ENCODE assay signal across 10 cellular contexts in the genomic region with DNA sequence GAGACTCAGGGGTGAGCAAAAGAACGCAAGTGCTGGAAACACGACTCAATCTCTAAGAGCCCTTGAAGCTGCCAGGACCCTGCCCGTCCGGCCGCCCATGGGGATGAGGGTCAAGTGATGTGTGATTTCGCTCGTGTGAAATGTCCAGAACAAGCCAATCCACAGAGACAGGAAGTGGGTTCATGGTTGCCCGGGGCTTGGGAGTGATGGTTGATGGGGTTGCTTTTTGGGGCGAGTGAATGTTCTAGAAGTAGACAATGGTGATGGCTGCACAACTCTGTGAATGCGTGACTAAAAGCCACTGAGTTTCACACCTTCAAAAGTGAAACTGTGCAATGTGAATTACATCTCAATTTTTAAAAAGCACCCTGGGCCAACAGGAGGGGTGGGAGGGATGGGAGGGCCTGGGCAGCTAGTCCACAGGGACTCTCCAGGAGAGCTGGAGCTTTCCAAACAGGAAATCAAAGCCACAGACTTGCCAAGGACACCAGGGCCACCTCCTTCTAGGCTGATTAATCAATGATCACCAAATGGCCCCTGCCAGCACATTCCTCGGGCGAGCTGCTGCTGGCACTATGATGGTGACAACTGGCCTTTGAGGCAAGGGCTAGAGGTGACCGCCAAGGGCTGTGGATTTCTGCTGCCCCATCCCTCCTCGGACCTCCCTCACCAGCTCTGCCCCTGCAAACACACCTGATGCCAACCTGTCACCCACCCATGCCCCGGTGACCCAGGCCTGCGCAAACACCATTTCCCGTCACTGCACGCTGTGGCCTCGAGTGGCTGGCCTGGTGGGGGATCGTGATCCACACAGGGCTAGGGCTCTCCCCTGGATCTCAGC. TPM values are rescaled to one million over a fixed set of nuclear protein-coding genes. Genes with fewer than 3 reads are reported as not detected.
DNase-seq lines count a peak whose midpoint lies in the region; ATAC-seq and TF ChIP-seq lines count a peak whose summit lies in the region.
"Had no signal": no experiment of that assay in that cellular context is flagged by ENCODE, and none has a peak within 500 bp of the region (broad histone marks: within the 10 kb centered on the region; RNA-seq: fewer than 3 reads in every experiment).

No MANE protein-coding gene starts in this region.

- intact Hi-C loops in body of pancreas (cut with DNase I), result no loop called here
- intact Hi-C loops in mucosa of descending colon (cut with DNase I, micrococcal nuclease), result no loop called here

- peak; percentile 84 for ATAC-seq in body of pancreas
- ATAC-seq in thoracic aorta (ENCODE audit: insufficient number of reproducible peaks, low FRiP score, low read depth), result no peak
- ATAC-seq in mucosa of descending colon, result no peak

- H3K9ac ChIP-seq in liver (ENCODE audit: low read depth in 1 of 2, low read length in 2 of 2), result peak overlapping the region; percentile 21 to 22

- H3K27ac Mint-ChIP-seq in activated T-cell treated with anti-CD3 and anti-CD28 coated beads, Interleukin-2, amount 50 U/mL, for 24 hours, result peak overlapping the region; percentile 81
- H3K27ac Mint-ChIP-seq: activated CD4-positive, alpha-beta T cell treated with anti-CD3 and anti-CD28 coated beads, Interleukin-2, amount 10 ng/mL, durations not matched to agents 7 days and 5 days had no signal

- DNase-seq in activated T-cell treated with anti-CD3 and anti-CD28 coated beads, Interleukin-2, amount 50 U/mL, for 24 hours, result no peak
- no peak for DNase-seq in activated T-cell treated with anti-CD3 and anti-CD28 coated beads, Interleukin-2, amount 50 U/mL, for 48 hours
- DNase-seq in body of pancreas, result peak; percentile 72 to 86 (median 82)
- DNase-seq in thoracic aorta (ENCODE audit: low spot score), result no peak
- no peak for DNase-seq in SK-N-DZ (ENCODE audit: low spot score)
- DNase-seq in mucosa of descending colon, result no peak
- DNase-seq in stimulated activated CD4-positive, alpha-beta T cell treated with anti-CD3 and anti-CD28 coated beads, Interleukin-2, amount 100 ng/mL, for 48 hours, result no peak
- DNase-seq: activated CD4-positive, alpha-beta T cell treated with anti-CD3 and anti-CD28 coated beads, Interleukin-2, amount 10 ng/mL, durations not matched to agents 7 days and 5 days; Karpas-422 had no signal

- peak overlapping the region; percentile 78 to 85 (median 81) for H3K27ac ChIP-seq in body of pancreas
- H3K27ac ChIP-seq in liver (ENCODE audit: low read depth in 1 of 2, low read length in 2 of 2), result peak overlapping the region; percentile 95 to 96
- H3K27ac ChIP-seq in thoracic aorta, result peak overlapping the region; percentile 67 to 77

- H3K27me3 ChIP-seq in body of pancreas (no peaks in the 10 kb centered on the region), liver (ENCODE audit: control insufficient read depth in 4 of 4, insufficient read depth in 4 of 4, low read length in 3 of 4) (no peaks in the 10 kb centered on the region), thoracic aorta (replicated peaks; ENCODE audit: insufficient read depth) (no peaks in the 10 kb centered on the region)

- TF ChIP-seq CTCF in body of pancreas (IDR thresholded peaks at IDR 0.05), result no peak
- no peak for TF ChIP-seq CTCF in liver (IDR thresholded peaks at IDR 0.05; ENCODE audit: low read depth, low read length, missing input control)
- no peak for TF ChIP-seq CTCF in thoracic aorta (IDR thresholded peaks at IDR 0.05)
- no peak for TF ChIP-seq CTCF in mucosa of descending colon (IDR thresholded peaks at IDR 0.05)

- H3K9me3 Mint-ChIP-seq in activated T-cell treated with anti-CD3 and anti-CD28 coated beads, Interleukin-2, amount 50 U/mL, for 24 hours, result no peaks in the 10 kb centered on the region
- H3K9me3 Mint-ChIP-seq: activated CD4-positive, alpha-beta T cell treated with anti-CD3 and anti-CD28 coated beads, Interleukin-2, amount 10 ng/mL, durations not matched to agents 7 days and 5 days had no signal

- TF ChIP-seq RAD21 in liver (IDR thresholded peaks at IDR 0.05), result peak in 1 of 2 donors; percentile 35

- H3K36me3 ChIP-seq in body of pancreas (replicated peaks in 1 of 2; ENCODE audit: insufficient read depth in 1 of 2, low read depth in 2 of 2) (peaks cover 12 to 13% of the 10 kb centered on the region in 2 donors), liver (ENCODE audit: control insufficient read depth in 4 of 4, insufficient read depth in 3 of 4, low read depth in 1 of 4, low read length in 3 of 4) (peaks cover 10 to 14% (median 13%) of the 10 kb centered on the region in 4 donors), thoracic aorta (peaks cover 22% of the 10 kb centered on the region), mucosa of descending colon (ENCODE audit: low read depth) (peaks cover 6% of the 10 kb centered on the region)

- TF ChIP-seq POLR2A in body of pancreas (IDR thresholded peaks at IDR 0.05), result peak in 2 of 3 donors; percentile 15 to 16

- WGBS in body of pancreas, 2 donors, result 56 to 73% methylated on average over 15 to 20 of the region's 20 CpGs
- 40% methylated on average over 20 of the region's 20 CpGs for WGBS in liver

- H3K4me3 Mint-ChIP-seq in activated T-cell treated with anti-CD3 and anti-CD28 coated beads, Interleukin-2, amount 50 U/mL, for 24 hours, result no peak overlapping the region
- H3K4me3 Mint-ChIP-seq: activated CD4-positive, alpha-beta T cell treated with anti-CD3 and anti-CD28 coated beads, Interleukin-2, amount 10 ng/mL, durations not matched to agents 7 days and 5 days had no signal

- H3K36me3 Mint-ChIP-seq in activated T-cell treated with anti-CD3 and anti-CD28 coated beads, Interleukin-2, amount 50 U/mL, for 24 hours (ENCODE audit: low read depth), result peaks cover 84% of the 10 kb centered on the region

- no peaks in the 10 kb centered on the region for H3K9me3 ChIP-seq in body of pancreas
- no peaks in the 10 kb centered on the region for H3K9me3 ChIP-seq in liver (ENCODE audit: control insufficient read depth in 4 of 4, low read length in 3 of 4)
- no peaks in the 10 kb centered on the region for H3K9me3 ChIP-seq in thoracic aorta
- H3K9me3 ChIP-seq in mucosa of descending colon, result no peaks in the 10 kb centered on the region

- H3K4me1 ChIP-seq in body of pancreas (peaks cover 67% of the 10 kb centered on the region), liver (ENCODE audit: control insufficient read depth in 4 of 4, insufficient read depth in 4 of 4, low read length in 3 of 4) (peaks cover 37 to 93% (median 77%) of the 10 kb centered on the region in 4 donors), thoracic aorta (ENCODE audit: control insufficient read depth in 1 of 2, low read depth in 2 of 2) (peaks cover 29 to 59% of the 10 kb centered on the region in 2 donors), mucosa of descending colon (ENCODE audit: low read depth) (peaks cover 27% of the 10 kb centered on the region)

- no peaks in the 10 kb centered on the region for H3K27me3 Mint-ChIP-seq in activated T-cell treated with anti-CD3 and anti-CD28 coated beads, Interleukin-2, amount 50 U/mL, for 24 hours
- H3K27me3 Mint-ChIP-seq: activated CD4-positive, alpha-beta T cell treated with anti-CD3 and anti-CD28 coated beads, Interleukin-2, amount 10 ng/mL, durations not matched to agents 7 days and 5 days had no signal

- H3K4me1 Mint-ChIP-seq in activated T-cell treated with anti-CD3 and anti-CD28 coated beads, Interleukin-2, amount 50 U/mL, for 24 hours (ENCODE audit: low read depth), result peaks cover 14% of the 10 kb centered on the region

- no peak overlapping the region for H3K4me3 ChIP-seq in body of pancreas
- no peak overlapping the region for H3K4me3 ChIP-seq in liver (ENCODE audit: low read depth in 1 of 3, low read length in 3 of 3)
- H3K4me3 ChIP-seq in thoracic aorta, result peak overlapping the region; percentile 18
- H3K4me3 ChIP-seq in mucosa of descending colon, result no peak overlapping the region

TF ChIP-seq in liver, 16 proteins besides CTCF, POLR2A, EP300 and RAD21 (continues in another document):
- TF ChIP-seq TAF1 (conservative IDR thresholded peaks at IDR 0.05) (no peak), FOXA1 (IDR thresholded peaks at IDR 0.05) (no peak), RXRA (IDR thresholded peaks at IDR 0.05) (peak; percentile 83 to 89), JUND (IDR thresholded peaks at IDR 0.05) (peak in 1 of 2 donors; percentile 45)
- TF ChIP-seq, protein P1, sequence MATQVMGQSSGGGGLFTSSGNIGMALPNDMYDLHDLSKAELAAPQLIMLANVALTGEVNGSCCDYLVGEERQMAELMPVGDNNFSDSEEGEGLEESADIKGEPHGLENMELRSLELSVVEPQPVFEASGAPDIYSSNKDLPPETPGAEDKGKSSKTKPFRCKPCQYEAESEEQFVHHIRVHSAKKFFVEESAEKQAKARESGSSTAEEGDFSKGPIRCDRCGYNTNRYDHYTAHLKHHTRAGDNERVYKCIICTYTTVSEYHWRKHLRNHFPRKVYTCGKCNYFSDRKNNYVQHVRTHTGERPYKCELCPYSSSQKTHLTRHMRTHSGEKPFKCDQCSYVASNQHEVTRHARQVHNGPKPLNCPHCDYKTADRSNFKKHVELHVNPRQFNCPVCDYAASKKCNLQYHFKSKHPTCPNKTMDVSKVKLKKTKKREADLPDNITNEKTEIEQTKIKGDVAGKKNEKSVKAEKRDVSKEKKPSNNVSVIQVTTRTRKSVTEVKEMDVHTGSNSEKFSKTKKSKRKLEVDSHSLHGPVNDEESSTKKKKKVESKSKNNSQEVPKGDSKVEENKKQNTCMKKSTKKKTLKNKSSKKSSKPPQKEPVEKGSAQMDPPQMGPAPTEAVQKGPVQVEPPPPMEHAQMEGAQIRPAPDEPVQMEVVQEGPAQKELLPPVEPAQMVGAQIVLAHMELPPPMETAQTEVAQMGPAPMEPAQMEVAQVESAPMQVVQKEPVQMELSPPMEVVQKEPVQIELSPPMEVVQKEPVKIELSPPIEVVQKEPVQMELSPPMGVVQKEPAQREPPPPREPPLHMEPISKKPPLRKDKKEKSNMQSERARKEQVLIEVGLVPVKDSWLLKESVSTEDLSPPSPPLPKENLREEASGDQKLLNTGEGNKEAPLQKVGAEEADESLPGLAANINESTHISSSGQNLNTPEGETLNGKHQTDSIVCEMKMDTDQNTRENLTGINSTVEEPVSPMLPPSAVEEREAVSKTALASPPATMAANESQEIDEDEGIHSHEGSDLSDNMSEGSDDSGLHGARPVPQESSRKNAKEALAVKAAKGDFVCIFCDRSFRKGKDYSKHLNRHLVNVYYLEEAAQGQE (IDR thresholded peaks at IDR 0.05), result peak; percentile 17

RNA-seq across cellular contexts. Expression of a gene that starts 14.0 kb away (rescaled TPM):
- total RNA-seq in body of pancreas (100 to 1,000 TPM in 1 of 2 donors, 10 to 100 TPM in 1; 44.6 to 130 TPM), liver (10 to 100 TPM; 27.3 to 74.5 TPM), thoracic aorta (10 to 100 TPM; 67.9 to 73.8 TPM), mucosa of descending colon (10 to 100 TPM; 67.8 to 89.3 (median 74.0) TPM)
- 10 to 100 TPM; 20.5 to 53.4 TPM for polyA plus RNA-seq in liver
- 17.4 and 29.8 TPM in 2 replicates for polyA plus RNA-seq in SK-N-DZ (2014; cell fraction: cytosol; rRNA removed)
- polyA plus RNA-seq in SK-N-DZ (2014; cell fraction: nucleus; rRNA removed), result 20.5 and 30.7 TPM in 2 replicates

RNA-seq across cellular contexts. Expression of a gene that starts 39.5 kb away (rescaled TPM):
- total RNA-seq in body of pancreas (10 to 100 TPM; 42.5 to 50.1 TPM), liver (10 to 100 TPM; 85.1 to 88.9 TPM), thoracic aorta (10 to 100 TPM; 59.3 to 72.9 TPM), mucosa of descending colon (10 to 100 TPM; 50.2 to 85.9 (median 54.8) TPM)
- 100 to 1,000 TPM; 198 to 222 TPM for polyA plus RNA-seq in liver
- polyA plus RNA-seq in SK-N-DZ (2014; cell fraction: cytosol; rRNA removed), result 66.4 and 72.3 TPM in 2 replicates
- 38.4 and 39.3 TPM in 2 replicates for polyA plus RNA-seq in SK-N-DZ (2014; cell fraction: nucleus; rRNA removed)

Comparison
In these comparisons a context has a peak if more than half of its experiments do, and no peak if none do; other contexts are left out.
1. DNase-seq: peak in body of pancreas (4 of 4); none in activated T-cell treated with anti-CD3 and anti-CD28 coated beads, Interleukin-2, amount 50 U/mL, for 24 hours (single experiment), activated T-cell treated with anti-CD3 and anti-CD28 coated beads, Interleukin-2, amount 50 U/mL, for 48 hours (0 of 2), thoracic aorta (single experiment), SK-N-DZ (single experiment), mucosa of descending colon (0 of 3) and stimulated activated CD4-positive, alpha-beta T cell treated with anti-CD3 and anti-CD28 coated beads, Interleukin-2, amount 100 ng/mL, for 48 hours (0 of 2).
2. Peak in every context shown above with its lines, with median percentiles within 50 percentile points of each other: H3K27ac ChIP-seq.